Comparison of ENCODE assay signal across 17 cellular contexts in the genomic region with DNA sequence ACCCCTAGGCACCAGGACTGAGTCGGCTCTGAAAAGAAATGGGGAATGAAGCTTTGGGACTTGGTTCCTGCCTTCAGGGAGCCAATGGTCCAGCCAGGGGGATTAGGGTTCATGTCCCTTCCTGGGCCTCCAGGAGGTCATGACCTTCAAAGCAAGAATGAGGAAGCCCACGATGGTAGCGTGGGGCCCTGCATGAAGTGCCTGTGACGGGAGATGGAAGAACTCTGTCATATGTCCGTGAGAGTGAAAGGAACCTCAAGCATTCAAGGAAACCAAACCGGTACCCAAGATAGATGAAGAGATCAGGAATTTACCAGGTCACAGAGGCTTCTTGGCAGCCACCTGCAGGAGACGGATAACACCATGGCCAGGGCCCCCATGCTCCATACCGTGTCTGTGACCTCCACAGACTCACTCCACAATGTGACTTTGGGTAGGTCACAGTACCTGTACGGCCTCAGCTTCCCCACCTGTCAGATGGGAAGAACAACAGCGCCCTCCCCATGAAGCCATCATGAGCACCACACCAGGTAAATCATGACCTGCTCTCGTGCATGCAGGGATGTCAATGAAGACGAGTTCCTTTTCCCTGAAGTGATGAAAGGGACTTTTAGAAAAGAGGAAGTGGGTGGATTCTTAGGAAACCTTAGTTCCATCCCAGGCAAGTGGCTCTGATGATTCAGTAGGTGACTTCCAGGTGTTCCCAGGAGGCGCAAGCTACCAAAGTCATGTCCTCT. TPM values are rescaled to one million over a fixed set of nuclear protein-coding genes. Genes with fewer than 3 reads are reported as not detected.
DNase-seq lines count a peak whose midpoint lies in the region; ATAC-seq and TF ChIP-seq lines count a peak whose summit lies in the region.
"Had no signal": no experiment of that assay in that cellular context is flagged by ENCODE, and none has a peak within 500 bp of the region (broad histone marks: within the 10 kb centered on the region; RNA-seq: fewer than 3 reads in every experiment).

No MANE protein-coding gene starts in this region.

- H3K9ac ChIP-seq in MM.1S (ENCODE audit: low read length), result no peak overlapping the region
- H3K9ac ChIP-seq in trophoblast cell (ENCODE audit: low read length), result no peak overlapping the region

- H3K4me3 ChIP-seq in MM.1S (ENCODE audit: low read length) (no peak overlapping the region), trophoblast cell (ENCODE audit: low read depth, low read length) (no peak overlapping the region)

- no peak overlapping the region for H3K4ac ChIP-seq in trophoblast cell (ENCODE audit: low read depth, low read length)

- no peaks in the 10 kb centered on the region for H3K9me2 ChIP-seq in MM.1S (replicated peaks; ENCODE audit: insufficient read depth, low read length)

- H3K79me1 ChIP-seq in trophoblast cell (ENCODE audit: low read length), result peaks cover 48% of the 10 kb centered on the region

- H3K27me3 ChIP-seq in MM.1S (replicated peaks; ENCODE audit: insufficient read depth, low read length), result no peaks in the 10 kb centered on the region
- no peaks in the 10 kb centered on the region for H3K27me3 ChIP-seq in trophoblast cell (ENCODE audit: insufficient read depth, low read length)

- peak overlapping the region; percentile 30 for H2BK12ac ChIP-seq in trophoblast cell (ENCODE audit: low read length)

- H3K27ac Mint-ChIP-seq in activated CD4-positive, alpha-beta T cell treated with anti-CD3 and anti-CD28 coated beads, Interleukin-2, amount 10 ng/mL, durations not matched to agents 7 days and 5 days, result peak overlapping the region; percentile 57
- H3K27ac Mint-ChIP-seq in activated T-helper 1 cell treated with anti-CD3 and anti-CD28 coated beads, Interleukin-12 subunit alpha, Interleukin-12 subunit beta, Interleukin-2, Interleukin-4 antibody, amounts not matched to agents 30 ng/mL and 10 ng/mL and 1 ng/mL, durations not matched to agents 14 hours and 24 hours and 36 hours, result peak overlapping the region; percentile 79

- no peaks in the 10 kb centered on the region for H3K36me3 Mint-ChIP-seq in activated CD4-positive, alpha-beta T cell treated with anti-CD3 and anti-CD28 coated beads, Interleukin-2, amount 10 ng/mL, durations not matched to agents 7 days and 5 days (ENCODE audit: low read depth)
- peaks cover 9% of the 10 kb centered on the region for H3K36me3 Mint-ChIP-seq in activated T-helper 1 cell treated with anti-CD3 and anti-CD28 coated beads, Interleukin-12 subunit alpha, Interleukin-12 subunit beta, Interleukin-2, Interleukin-4 antibody, amounts not matched to agents 30 ng/mL and 10 ng/mL and 1 ng/mL, durations not matched to agents 14 hours and 24 hours and 36 hours (ENCODE audit: low read depth)

- peak overlapping the region; percentile 45 for H2BK120ac ChIP-seq in trophoblast cell (ENCODE audit: insufficient read depth, low read length, poor library complexity)

- CTCF ChIA-PET in activated CD4-positive, alpha-beta T cell treated with anti-CD3 and anti-CD28 coated beads, Interleukin-2, amount 10 ng/mL, durations not matched to agents 7 days and 5 days (lab: Charles Lee), result interaction anchor here (1.0 to 1.9 kb wide), 2 partner anchors 9 kb away, joined by 3 to 7 read pairs; no protein-coding TSS in a partner anchor

- H4K20me1 ChIP-seq in MM.1S (ENCODE audit: insufficient read depth, low read length), result no peaks in the 10 kb centered on the region

- WGBS in trophoblast cell (ENCODE audit: extremely low coverage, insufficient coverage, insufficient read length), result no CpG with 5 or more reads among the region's 13 CpGs

- H3K79me2 ChIP-seq in MM.1S (ENCODE audit: low read length) (no peaks in the 10 kb centered on the region), trophoblast cell (ENCODE audit: control insufficient read depth, insufficient read depth, low read length, poor library complexity) (peaks cover 12% of the 10 kb centered on the region)

- H3K14ac ChIP-seq in trophoblast cell (ENCODE audit: low read length), result no peak overlapping the region

- H3K4me1 ChIP-seq in MM.1S (ENCODE audit: low read length), result peaks cover 5% of the 10 kb centered on the region
- peaks cover 47 to 55% of the 10 kb centered on the region in 2 experiments for H3K4me1 ChIP-seq in trophoblast cell (ENCODE audit: control insufficient read depth in 1 of 2, insufficient read depth in 2 of 2, low read length in 2 of 2)

- no peak overlapping the region for H4K12ac ChIP-seq in trophoblast cell (ENCODE audit: low read depth, low read length)

- H3K4me2 ChIP-seq in MM.1S (ENCODE audit: low read depth, low read length) (no peak overlapping the region), trophoblast cell (ENCODE audit: low read length) (no peak overlapping the region)

- no peak overlapping the region for H2AK5ac ChIP-seq in trophoblast cell (ENCODE audit: low read length)

- H3K23ac ChIP-seq in trophoblast cell (ENCODE audit: low read length), result no peak overlapping the region

- no peak for TF ChIP-seq CTCF in MM.1S (IDR thresholded peaks at IDR 0.05; ENCODE audit: low read length)

- DNase-seq in activated CD4-positive, alpha-beta T cell treated with anti-CD3 and anti-CD28 coated beads, Interleukin-2, amount 10 ng/mL, durations not matched to agents 7 days and 5 days, result no peak
- DNase-seq in activated CD4-positive, alpha-beta T cell treated with anti-CD3 and anti-CD28 coated beads for 4 hours, result no peak
- DNase-seq in MM.1S (peak; percentile 2), trophoblast cell (peak; percentile 72 to 89)
- DNase-seq in activated T-helper 1 cell treated with anti-CD3 and anti-CD28 coated beads, Interleukin-12 subunit alpha, Interleukin-12 subunit beta, Interleukin-2, Interleukin-4 antibody, amounts not matched to agents 30 ng/mL and 10 ng/mL and 1 ng/mL, durations not matched to agents 14 hours and 24 hours and 36 hours (ENCODE audit: low spot score), result no peak
- DNase-seq: DMS53; H9; NCI-H1694 treated with DMSO at 0.1 percent for 48 hours; NCI-H748 treated with DMSO at 0.1 percent for 48 hours; retina; SHP77 treated with DMSO at 0.1 percent for 48 hours; stimulated activated CD4-positive, alpha-beta T cell treated with anti-CD3 and anti-CD28 coated beads, Interleukin-2, amount 100 ng/mL, for 24 hours had no signal

- peak overlapping the region; percentile 28 for H2BK5ac ChIP-seq in trophoblast cell (ENCODE audit: low read depth, low read length, poor library complexity)

- H3K18ac ChIP-seq in trophoblast cell (ENCODE audit: low read length), result peak overlapping the region; percentile 54

- peaks cover 38% of the 10 kb centered on the region for H3K4me1 Mint-ChIP-seq in activated CD4-positive, alpha-beta T cell treated with anti-CD3 and anti-CD28 coated beads, Interleukin-2, amount 10 ng/mL, durations not matched to agents 7 days and 5 days
- peaks cover 70% of the 10 kb centered on the region for H3K4me1 Mint-ChIP-seq in activated T-helper 1 cell treated with anti-CD3 and anti-CD28 coated beads, Interleukin-12 subunit alpha, Interleukin-12 subunit beta, Interleukin-2, Interleukin-4 antibody, amounts not matched to agents 30 ng/mL and 10 ng/mL and 1 ng/mL, durations not matched to agents 14 hours and 24 hours and 36 hours (ENCODE audit: low read depth)

- peaks cover 1% of the 10 kb centered on the region; the same call in 1 of the 2 replicates for H3F3A ChIP-seq in MM.1S (ENCODE audit: insufficient read depth, low read length)

- POLR2A ChIA-PET in activated CD4-positive, alpha-beta T cell treated with anti-CD3 and anti-CD28 coated beads, Interleukin-2, amount 10 ng/mL, durations not matched to agents 7 days and 5 days (lab: Charles Lee), result no interaction called here

- no peaks in the 10 kb centered on the region for H3K9me3 ChIP-seq in MM.1S (replicated peaks; ENCODE audit: insufficient read depth, low read length)
- peaks cover 2% of the 10 kb centered on the region for H3K9me3 ChIP-seq in trophoblast cell (ENCODE audit: insufficient read depth, low read depth, low read length)

- H2AFZ ChIP-seq in MM.1S (ENCODE audit: low read length) (no peak overlapping the region), trophoblast cell (ENCODE audit: insufficient read depth, low read length, poor library complexity) (no peak overlapping the region)

- H3K9me3 Mint-ChIP-seq in activated CD4-positive, alpha-beta T cell treated with anti-CD3 and anti-CD28 coated beads, Interleukin-2, amount 10 ng/mL, durations not matched to agents 7 days and 5 days, result no peaks in the 10 kb centered on the region
- H3K9me3 Mint-ChIP-seq in activated T-helper 1 cell treated with anti-CD3 and anti-CD28 coated beads, Interleukin-12 subunit alpha, Interleukin-12 subunit beta, Interleukin-2, Interleukin-4 antibody, amounts not matched to agents 30 ng/mL and 10 ng/mL and 1 ng/mL, durations not matched to agents 14 hours and 24 hours and 36 hours, result no peaks in the 10 kb centered on the region
- H3K9me3 Mint-ChIP-seq: H9 had no signal

- intact Hi-C loops in activated T-helper 1 cell treated with anti-CD3 and anti-CD28 coated beads, Interleukin-12 subunit alpha, Interleukin-12 subunit beta, Interleukin-2, Interleukin-4 antibody, amounts not matched to agents 30 ng/mL and 10 ng/mL and 1 ng/mL, durations not matched to agents 14 hours and 24 hours and 36 hours (cut with micrococcal nuclease), result no loop called here

- H4K8ac ChIP-seq in trophoblast cell (ENCODE audit: low read depth, low read length), result no peak overlapping the region

- no peaks in the 10 kb centered on the region for H3K27me3 Mint-ChIP-seq in activated CD4-positive, alpha-beta T cell treated with anti-CD3 and anti-CD28 coated beads, Interleukin-2, amount 10 ng/mL, durations not matched to agents 7 days and 5 days
- H3K27me3 Mint-ChIP-seq in activated T-helper 1 cell treated with anti-CD3 and anti-CD28 coated beads, Interleukin-12 subunit alpha, Interleukin-12 subunit beta, Interleukin-2, Interleukin-4 antibody, amounts not matched to agents 30 ng/mL and 10 ng/mL and 1 ng/mL, durations not matched to agents 14 hours and 24 hours and 36 hours (ENCODE audit: insufficient read depth), result no peaks in the 10 kb centered on the region

- H3K4me3 Mint-ChIP-seq in activated CD4-positive, alpha-beta T cell treated with anti-CD3 and anti-CD28 coated beads, Interleukin-2, amount 10 ng/mL, durations not matched to agents 7 days and 5 days, result no peak overlapping the region
- peak overlapping the region; percentile 46 for H3K4me3 Mint-ChIP-seq in activated T-helper 1 cell treated with anti-CD3 and anti-CD28 coated beads, Interleukin-12 subunit alpha, Interleukin-12 subunit beta, Interleukin-2, Interleukin-4 antibody, amounts not matched to agents 30 ng/mL and 10 ng/mL and 1 ng/mL, durations not matched to agents 14 hours and 24 hours and 36 hours
- H3K4me3 Mint-ChIP-seq: H9 had no signal

- ATAC-seq in GM21390 (IDR thresholded peaks at IDR 0.05; ENCODE audit: unreplicated experiment) (no peak), HG02798 (IDR thresholded peaks at IDR 0.05; ENCODE audit: poor library complexity, unreplicated experiment) (no peak), HG02973 (IDR thresholded peaks at IDR 0.05; ENCODE audit: unreplicated experiment) (no peak)
- ATAC-seq: left lobe of liver had no signal

- peak overlapping the region; percentile 91 for H4K91ac ChIP-seq in trophoblast cell (ENCODE audit: low read depth, low read length)

- H3K36me3 ChIP-seq in MM.1S (replicated peaks; ENCODE audit: insufficient read depth, low read length) (no peaks in the 10 kb centered on the region), trophoblast cell (ENCODE audit: control insufficient read depth in 1 of 2, insufficient read depth in 2 of 2, low read length in 2 of 2) (no peaks in the 10 kb centered on the region)

- no peak overlapping the region for H3K27ac ChIP-seq in MM.1S (ENCODE audit: low read length)
- peak overlapping the region; percentile 89 for H3K27ac ChIP-seq in trophoblast cell (ENCODE audit: low read depth, low read length)

RNA-seq across cellular contexts. Expression of a gene that starts 23.3 kb away (rescaled TPM):
- not detected for total RNA-seq in activated CD4-positive, alpha-beta T cell treated with anti-CD3 and anti-CD28 coated beads, Interleukin-2, amount 10 ng/mL, durations not matched to agents 7 days and 5 days
- total RNA-seq in activated T-helper 1 cell treated with anti-CD3 and anti-CD28 coated beads, Interleukin-12 subunit alpha, Interleukin-12 subunit beta, Interleukin-2, Interleukin-4 antibody, amounts not matched to agents 30 ng/mL and 10 ng/mL and 1 ng/mL, durations not matched to agents 14 hours and 24 hours and 36 hours, result not detected in 2 replicates
- polyA plus RNA-seq in trophoblast cell (2013), result 217 and 235 TPM in 2 replicates
- total RNA-seq: myocyte had no signal

RNA-seq across cellular contexts. Expression of a gene that starts 43.0 kb away (rescaled TPM):
- total RNA-seq in activated CD4-positive, alpha-beta T cell treated with anti-CD3 and anti-CD28 coated beads, Interleukin-2, amount 10 ng/mL, durations not matched to agents 7 days and 5 days, result 1 to 10 TPM; 2.7 to 3.5 TPM
- 102 TPM in 2 replicates for total RNA-seq in activated T-helper 1 cell treated with anti-CD3 and anti-CD28 coated beads, Interleukin-12 subunit alpha, Interleukin-12 subunit beta, Interleukin-2, Interleukin-4 antibody, amounts not matched to agents 30 ng/mL and 10 ng/mL and 1 ng/mL, durations not matched to agents 14 hours and 24 hours and 36 hours
- 135 and 149 TPM in 2 replicates for polyA plus RNA-seq in trophoblast cell (2013)

Comparison
In these comparisons a context has a peak if more than half of its experiments do, and no peak if none do; other contexts are left out.
1. DNase-seq: peak in MM.1S (single experiment) and trophoblast cell (2 of 2); none in activated CD4-positive, alpha-beta T cell treated with anti-CD3 and anti-CD28 coated beads, Interleukin-2, amount 10 ng/mL, durations not matched to agents 7 days and 5 days (single experiment), activated CD4-positive, alpha-beta T cell treated with anti-CD3 and anti-CD28 coated beads for 4 hours (0 of 2) and activated T-helper 1 cell treated with anti-CD3 and anti-CD28 coated beads, Interleukin-12 subunit alpha, Interleukin-12 subunit beta, Interleukin-2, Interleukin-4 antibody, amounts not matched to agents 30 ng/mL and 10 ng/mL and 1 ng/mL, durations not matched to agents 14 hours and 24 hours and 36 hours (single experiment).
2. RNA of a gene that starts 43.0 kb away (total RNA-seq): 102 TPM in activated T-helper 1 cell treated with anti-CD3 and anti-CD28 coated beads, Interleukin-12 subunit alpha, Interleukin-12 subunit beta, Interleukin-2, Interleukin-4 antibody, amounts not matched to agents 30 ng/mL and 10 ng/mL and 1 ng/mL, durations not matched to agents 14 hours and 24 hours and 36 hours; 2.7 to 3.5 TPM in activated CD4-positive, alpha-beta T cell treated with anti-CD3 and anti-CD28 coated beads, Interleukin-2, amount 10 ng/mL, durations not matched to agents 7 days and 5 days; every median in the first group is over 10 times any median in the second.